Comparison of ENCODE assay signal across 20 cellular contexts in the genomic region with DNA sequence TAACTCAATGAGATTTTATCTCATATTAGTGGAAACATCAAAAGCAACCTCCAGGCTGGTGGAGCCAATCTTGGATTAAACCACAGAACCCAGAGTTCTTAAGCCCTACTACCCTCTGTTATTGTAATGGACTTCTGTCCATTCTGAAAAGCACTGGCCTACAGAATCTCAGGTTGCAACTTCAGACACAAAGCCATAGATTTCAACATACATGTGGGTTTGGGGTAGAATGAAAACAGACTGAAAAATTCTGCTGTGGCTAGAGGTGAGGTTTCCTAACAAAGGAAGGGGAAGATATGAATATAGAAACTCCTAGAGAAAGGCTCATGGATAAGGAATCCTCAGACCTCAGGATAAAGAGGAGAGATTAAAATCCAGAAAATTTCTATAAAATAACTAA.
"Had no signal": no experiment of that assay in that cellular context is flagged by ENCODE, and none has a peak within 500 bp of the region (broad histone marks: within the 10 kb centered on the region; RNA-seq: fewer than 3 reads in every experiment).

No MANE protein-coding gene starts in this region.

- H3K4me3 ChIP-seq: lung, prostate gland, right lobe of liver, stomach, thoracic aorta had no signal

- ATAC-seq: esophagus mucosa, left colon, left ventricle myocardium superior, right lobe of liver had no signal

- H3K9me3 Mint-ChIP-seq: nephron had no signal

- DNase-seq: effector memory CD4-positive, alpha-beta T cell; immature natural killer cell; kidney; left colon; left ventricle myocardium superior; mesenchymal stem cell; midbrain; retina; right lobe of liver; stimulated activated CD4-positive, alpha-beta T cell treated with anti-CD3 and anti-CD28 coated beads, Interleukin-2, amount 100 ng/mL, for 24 hours; stimulated activated CD4-positive, alpha-beta T cell treated with anti-CD3 and anti-CD28 coated beads, Interleukin-4, amount 100 ng/mL, for 4 hours; stimulated activated naive CD4-positive, alpha-beta T cell; stomach; substantia nigra; trophoblast cell had no signal

- H3K36me3 Mint-ChIP-seq: immature natural killer cell had no signal

- H3K27ac Mint-ChIP-seq: immature natural killer cell, nephron had no signal

- H3K4me1 Mint-ChIP-seq: immature natural killer cell, nephron had no signal

- H3K4me3 Mint-ChIP-seq: immature natural killer cell, nephron had no signal
